In genomic region chr6:122400467-122401089, GRCh38 we compare ENCODE assay signal across 8 cellular contexts. TPM values are rescaled to one million over a fixed set of nuclear protein-coding genes. Genes with fewer than 3 reads are reported as not detected.
DNase-seq lines count a peak whose midpoint lies in the region; ATAC-seq and TF ChIP-seq lines count a peak whose summit lies in the region.

No MANE protein-coding gene starts in this region.

- intact Hi-C loops in heart right ventricle (cut with DNase I) = loop anchor here in 4 of 10 donors (5.0 kb wide), 1 partner anchor 72 kb away; the partner anchor contains the start of gene SERINC1 (in 4 of the 4)
- intact Hi-C loops in Right ventricle myocardium superior (cut with DNase I) = loop anchor here (5.0 kb wide), 1 partner anchor 72 kb away; the partner anchor contains the start of gene SERINC1
- intact Hi-C loops in right lobe of liver (cut with DNase I) = no loop called here

- H3K27ac Mint-ChIP-seq in activated naive CD8-positive, alpha-beta T cell treated with anti-CD3 and anti-CD28 coated beads, Interleukin-2, amount 50 U/mL, for 24 hours = peak overlapping the region; percentile 94

- no peaks in the 10 kb centered on the region for H3K9me3 ChIP-seq in heart right ventricle
- no peaks in the 10 kb centered on the region for H3K9me3 ChIP-seq in right lobe of liver

- peak overlapping the region; percentile 76 to 99 (median 95) for H3K4me3 ChIP-seq in heart right ventricle
- peak overlapping the region; percentile 95 to 98 (median 96) for H3K4me3 ChIP-seq in right lobe of liver
- peak overlapping the region; percentile 96 for H3K4me3 ChIP-seq in urinary bladder (ENCODE audit: low read depth, low read length)

- H3K27ac ChIP-seq in heart right ventricle (peak overlapping the region in 8 of 10 donors; percentile 86 to 92 (median 88)), right lobe of liver (no peak overlapping the region), urinary bladder (ENCODE audit: low read depth) (no peak overlapping the region)

- H3K4me1 Mint-ChIP-seq in activated naive CD8-positive, alpha-beta T cell treated with anti-CD3 and anti-CD28 coated beads, Interleukin-2, amount 50 U/mL, for 24 hours = peaks cover 50% of the 10 kb centered on the region

- peaks cover 10% of the 10 kb centered on the region for H3K36me3 Mint-ChIP-seq in activated naive CD8-positive, alpha-beta T cell treated with anti-CD3 and anti-CD28 coated beads, Interleukin-2, amount 50 U/mL, for 24 hours (ENCODE audit: low read depth)

- no peak for DNase-seq in heart right ventricle
- DNase-seq in Right ventricle myocardium superior = no peak
- no peak for DNase-seq in activated naive CD8-positive, alpha-beta T cell treated with anti-CD3 and anti-CD28 coated beads, Interleukin-2, amount 50 U/mL, for 24 hours
- DNase-seq in right lobe of liver = no peak
- DNase-seq in NCI-H524 (lab: John Stamatoyannopoulos, UW) = no peak
- no peak for DNase-seq in NCI-H2196 treated with DMSO at 0.1 percent for 48 hours (lab: John Stamatoyannopoulos, UW; ENCODE audit: unreplicated experiment)

- ATAC-seq in heart right ventricle (no peak), Right ventricle myocardium superior (ENCODE audit: poor library complexity) (no peak), right lobe of liver (no peak), HG03135 (IDR thresholded peaks at IDR 0.05; ENCODE audit: unreplicated experiment) (no peak)
- ATAC-seq in activated naive CD8-positive, alpha-beta T cell treated with anti-CD3 and anti-CD28 coated beads, Interleukin-2, amount 50 U/mL, for 24 hours = no peak

- H3K4me3 Mint-ChIP-seq in activated naive CD8-positive, alpha-beta T cell treated with anti-CD3 and anti-CD28 coated beads, Interleukin-2, amount 50 U/mL, for 24 hours = peak overlapping the region; percentile 93

- H3K27me3 Mint-ChIP-seq in activated naive CD8-positive, alpha-beta T cell treated with anti-CD3 and anti-CD28 coated beads, Interleukin-2, amount 50 U/mL, for 24 hours = no peaks in the 10 kb centered on the region

- no peaks in the 10 kb centered on the region for H3K9me3 Mint-ChIP-seq in activated naive CD8-positive, alpha-beta T cell treated with anti-CD3 and anti-CD28 coated beads, Interleukin-2, amount 50 U/mL, for 24 hours

- no peaks in the 10 kb centered on the region for H3K27me3 ChIP-seq in heart right ventricle
- no peaks in the 10 kb centered on the region for H3K27me3 ChIP-seq in right lobe of liver

- TF ChIP-seq CTCF in heart right ventricle (IDR thresholded peaks at IDR 0.05) (no peak), right lobe of liver (IDR thresholded peaks at IDR 0.05) (no peak)

- no peak for TF ChIP-seq POLR2A in right lobe of liver (IDR thresholded peaks at IDR 0.05)

- H3K36me3 ChIP-seq in heart right ventricle = no peaks in the 10 kb centered on the region
- H3K36me3 ChIP-seq in right lobe of liver = no peaks in the 10 kb centered on the region
- H3K36me3 ChIP-seq in urinary bladder (ENCODE audit: insufficient read depth) = no peaks in the 10 kb centered on the region

- 35 to 40% methylated on average over 4 of the region's 4 CpGs for WGBS in heart right ventricle, 2 donors
- WGBS in right lobe of liver (ENCODE audit: insufficient coverage, low coverage, low lambda C conversion rate, missing lambda C conversion rate) = 28% methylated on average over 4 of the region's 4 CpGs
- 35% methylated on average over 4 of the region's 4 CpGs for WGBS in urinary bladder

- peaks cover 0 to 54% (median 28%) of the 10 kb centered on the region in 9 donors for H3K4me1 ChIP-seq in heart right ventricle
- peaks cover 0 to 13% (median 0%) of the 10 kb centered on the region in 4 donors for H3K4me1 ChIP-seq in right lobe of liver
- no peaks in the 10 kb centered on the region for H3K4me1 ChIP-seq in urinary bladder (ENCODE audit: insufficient read depth)

RNA-seq across cellular contexts. Expression of gene HSF2, which starts 1.1 kb away (rescaled TPM):
- 10 to 100 TPM; 13.8 to 28.7 (median 23.0) TPM for total RNA-seq in heart right ventricle
- polyA plus RNA-seq in heart right ventricle = 10 to 100 TPM; 22.8 to 26.6 TPM
- total RNA-seq in Right ventricle myocardium superior = 19.5 TPM
- total RNA-seq in right lobe of liver = 1 to 10 TPM; 2.6 to 4.7 (median 3.3) TPM
- 39.9 TPM for total RNA-seq in urinary bladder
- polyA plus RNA-seq in urinary bladder = 14.6 TPM

Comparison
In these comparisons a context has a peak if more than half of its experiments do, and no peak if none do; other contexts are left out.
1. H3K27ac ChIP-seq: peak in heart right ventricle (8 of 10); none in right lobe of liver (0 of 3) and urinary bladder (single experiment).
2. Peak in every context shown above with its lines, with median percentiles within 50 percentile points of each other: H3K4me3 ChIP-seq.